18 cellular contexts compared by ENCODE assay signal in the genomic region with DNA sequence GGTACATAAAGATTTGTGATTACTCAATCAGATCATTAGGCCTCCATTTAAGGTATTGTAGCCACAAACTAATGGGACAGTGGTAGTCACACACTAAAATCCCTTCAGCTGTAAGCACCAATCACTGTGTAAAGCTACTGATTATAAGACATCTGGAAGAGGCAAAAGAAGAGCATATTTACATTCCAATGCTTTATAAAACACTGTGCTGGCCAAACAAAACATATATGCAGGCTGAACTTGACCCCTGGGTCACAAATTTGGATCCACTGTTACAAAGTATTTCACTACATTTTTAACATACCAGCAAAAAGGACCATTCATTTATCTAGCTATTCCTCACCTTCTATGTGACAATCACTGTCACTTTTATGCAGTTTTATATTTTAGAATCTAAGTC. TPM values are rescaled to one million over a fixed set of nuclear protein-coding genes. Genes with fewer than 3 reads are reported as not detected.
A peak's percentile ranks its signal among the peaks of the same experiment; 100 is the strongest.
DNase-seq lines count a peak whose midpoint lies in the region; ATAC-seq and TF ChIP-seq lines count a peak whose summit lies in the region.
"Had no signal": no experiment of that assay in that cellular context is flagged by ENCODE, and none has a peak within 500 bp of the region (broad histone marks: within the 10 kb centered on the region; RNA-seq: fewer than 3 reads in every experiment).

No MANE protein-coding gene starts in this region.

- no peaks in the 10 kb centered on the region for H3K27me3 ChIP-seq in HAP-1 (ENCODE audit: low read depth)
- H3K27me3 ChIP-seq: heart left ventricle had no signal

- in situ Hi-C loops in HAP-1 (cut with MboI; ENCODE audit: low sequenced_read_pairs), result no loop called here
- in situ Hi-C loops in astrocyte of the cerebellum (cut with HindIII; ENCODE audit: low sequenced_read_pairs), result no loop called here

- ATAC-seq in HG03439 (IDR thresholded peaks at IDR 0.05; ENCODE audit: unreplicated experiment) (no peak), GM21381 (IDR thresholded peaks at IDR 0.05; ENCODE audit: unreplicated experiment) (no peak)
- ATAC-seq: activated naive CD8-positive, alpha-beta T cell treated with anti-CD3 and anti-CD28 coated beads, Interleukin-2, amount 50 U/mL, for 24 hours; HCT116; heart left ventricle had no signal

- no peak overlapping the region for H3K4me3 ChIP-seq in AG04449 (ENCODE audit: low read depth, low read length)
- no peak overlapping the region for H3K4me3 ChIP-seq in HAP-1
- H3K4me3 ChIP-seq in astrocyte of the cerebellum (ENCODE audit: low read depth, low read length), result no peak overlapping the region
- no peak overlapping the region for H3K4me3 ChIP-seq in fibroblast of villous mesenchyme (ENCODE audit: low read depth, low read length)
- H3K4me3 ChIP-seq: heart left ventricle had no signal

- H3K9me3 ChIP-seq in HAP-1, result no peaks in the 10 kb centered on the region; the same call in 1 of the 2 replicates
- H3K9me3 ChIP-seq: heart left ventricle had no signal

- H3K36me3 ChIP-seq in HAP-1 (replicated peaks), result no peaks in the 10 kb centered on the region
- H3K36me3 ChIP-seq: heart left ventricle, WERI-Rb-1 had no signal

- TF ChIP-seq CTCF in AG04449 (IDR thresholded peaks at IDR 0.05; ENCODE audit: insufficient read depth, low read length, missing control alignments) (no peak), astrocyte of the cerebellum (IDR thresholded peaks at IDR 0.05; ENCODE audit: low read depth, low read length, missing control alignments) (no peak), fibroblast of villous mesenchyme (IDR thresholded peaks at IDR 0.05; ENCODE audit: insufficient read depth, low read depth, low read length) (no peak), GM10248 (IDR thresholded peaks at IDR 0.05; ENCODE audit: control extremely low read depth, extremely low read depth, low read depth, missing control alignments) (no peak)

- CTCF ChIA-PET in AG04449 (lab: Yijun Ruan, JAX) (interaction anchor here (0.8 to 2.7 kb wide), 5 partner anchors 9 to 363 kb away, joined by 3 to 17 read pairs (median 3); a partner anchor contains a TSS), GM10248 (lab: Yijun Ruan, JAX) (interaction anchor here (0.8 to 1.8 kb wide), 4 partner anchors 10 to 42 kb away, joined by 3 to 6 read pairs (median 4); a partner anchor contains a TSS)

- peaks cover 23% of the 10 kb centered on the region for H3K4me1 ChIP-seq in HAP-1
- H3K4me1 ChIP-seq: heart left ventricle had no signal

- DNase-seq in AG04449 (ENCODE audit: low read depth, low spot score) (peak; percentile 69), HAP-1 (ENCODE audit: low spot score in 2 of 2) (peak; percentile 39 to 61), astrocyte of the cerebellum (ENCODE audit: low read depth) (peak; percentile 2), fibroblast of villous mesenchyme (ENCODE audit: low read depth) (peak; percentile 82), GM10248 (ENCODE audit: extremely low spot score) (no peak), NOMO-1 (lab: John Stamatoyannopoulos, UW; ENCODE audit: unreplicated experiment in 2 of 2) (no peak)
- DNase-seq: activated naive CD8-positive, alpha-beta T cell treated with anti-CD3 and anti-CD28 coated beads, Interleukin-2, amount 50 U/mL, for 24 hours; heart left ventricle; islet precursor cell; MV-4-11; NCI-H2081; NCI-H524 treated with DMSO at 0.1 percent for 48 hours; nephron progenitor cell; SW 1271; WERI-Rb-1 had no signal

- POLR2A ChIA-PET in AG04449 (lab: Yijun Ruan, JAX) (interaction anchor here (0.6 to 1.1 kb wide), 3 partner anchors 15 to 654 kb away, joined by 3 read pairs; partner anchors contain the start of genes ANLN and HERPUD2), GM10248 (lab: Yijun Ruan, JAX) (no interaction called here)

RNA-seq across cellular contexts. Expression of gene ANLN, which starts 41.4 kb away (rescaled TPM):
- 51.9 and 119 TPM in 2 replicates for total RNA-seq in fibroblast of villous mesenchyme

Comparison
In these comparisons a context has a peak if more than half of its experiments do, and no peak if none do; other contexts are left out.
1. DNase-seq: peak in AG04449 (single experiment), HAP-1 (2 of 2), astrocyte of the cerebellum (single experiment) and fibroblast of villous mesenchyme (single experiment); none in GM10248 (single experiment) and NOMO-1 (0 of 2).